9 cellular contexts compared by ENCODE assay signal in the genomic region with DNA sequence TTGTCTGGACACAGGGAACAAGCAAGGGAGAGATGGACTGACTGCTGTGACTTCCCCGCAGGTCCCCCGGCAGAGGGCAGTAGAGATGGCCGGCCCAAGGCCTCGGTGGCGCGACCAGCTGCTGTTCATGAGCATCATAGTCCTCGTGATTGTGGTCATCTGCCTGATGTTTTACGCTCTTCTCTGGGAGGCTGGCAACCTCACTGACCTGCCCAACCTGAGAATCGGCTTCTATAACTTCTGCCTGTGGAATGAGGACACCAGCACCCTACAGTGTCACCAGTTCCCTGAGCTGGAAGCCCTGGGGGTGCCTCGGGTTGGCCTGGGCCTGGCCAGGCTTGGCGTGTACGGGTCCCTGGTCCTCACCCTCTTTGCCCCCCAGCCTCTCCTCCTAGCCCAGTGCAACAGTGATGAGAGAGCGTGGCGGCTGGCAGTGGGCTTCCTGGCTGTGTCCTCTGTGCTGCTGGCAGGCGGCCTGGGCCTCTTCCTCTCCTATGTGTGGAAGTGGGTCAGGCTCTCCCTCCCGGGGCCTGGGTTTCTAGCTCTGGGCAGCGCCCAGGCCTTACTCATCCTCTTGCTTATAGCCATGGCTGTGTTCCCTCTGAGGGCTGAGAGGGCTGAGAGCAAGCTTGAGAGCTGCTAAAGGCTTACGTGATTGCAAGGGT. TPM values are rescaled to one million over a fixed set of nuclear protein-coding genes. Genes with fewer than 3 reads are reported as not detected.
DNase-seq lines count a peak whose midpoint lies in the region; ATAC-seq and TF ChIP-seq lines count a peak whose summit lies in the region.
"Had no signal": no experiment of that assay in that cellular context is flagged by ENCODE, and none has a peak within 500 bp of the region (broad histone marks: within the 10 kb centered on the region; RNA-seq: fewer than 3 reads in every experiment).

No MANE protein-coding gene starts in this region.

- peaks cover 39% of the 10 kb centered on the region for H3K4me1 Mint-ChIP-seq in brain

- ATAC-seq in lower lobe of right lung (no peak), HG02973 (IDR thresholded peaks at IDR 0.05; ENCODE audit: unreplicated experiment) (no peak)

- no peaks in the 10 kb centered on the region for H3K27me3 ChIP-seq in lower lobe of right lung (ENCODE audit: low read depth)

- H3K27ac ChIP-seq in lower lobe of right lung = peak overlapping the region; percentile 72

- peaks cover 51% of the 10 kb centered on the region for H3K36me3 ChIP-seq in lower lobe of right lung

- H3K36me3 Mint-ChIP-seq in brain = peaks cover 67% of the 10 kb centered on the region

- peak; percentile 5 for DNase-seq in AG08396 (ENCODE audit: low spot score)
- DNase-seq in lower lobe of right lung = no peak
- no peak for DNase-seq in posterior vena cava (ENCODE audit: low spot score)
- no peak for DNase-seq in GF-D8 (lab: John Stamatoyannopoulos, UW)
- no peak for DNase-seq in NCI-H774 (lab: John Stamatoyannopoulos, UW)
- DNase-seq: mammary epithelial cell had no signal

- H3K9me3 Mint-ChIP-seq in brain = peaks cover under 1 to 21% (median 11%) of the 10 kb centered on the region in 5 experiments

- intact Hi-C loops in lower lobe of right lung (cut with DNase I) (no loop called here), posterior vena cava (cut with DNase I) (loop anchor here (5.0 to 10.0 kb wide), 3 partner anchors 177 to 480 kb away; partner anchors contain the start of gene AGBL3 (in 2 of the 2))

- H3K4me3 Mint-ChIP-seq in brain = no peak overlapping the region

- H3K4me3 ChIP-seq in lower lobe of right lung = no peak overlapping the region

- no peak for TF ChIP-seq CTCF in brain (conservative IDR thresholded peaks at IDR 0.05)
- TF ChIP-seq CTCF in lower lobe of right lung (IDR thresholded peaks at IDR 0.05) = peak; percentile 10

- H3K9me3 ChIP-seq in lower lobe of right lung = no peaks in the 10 kb centered on the region

- peak overlapping the region in 3 of 5 experiments; percentile 25 to 80 (median 52) for H3K27ac Mint-ChIP-seq in brain

- peak; percentile 46 for TF ChIP-seq POLR2A in GM19193 (IDR thresholded peaks at IDR 0.05; ENCODE audit: extremely low read depth, insufficient read depth, insufficient read length)

- no peaks in the 10 kb centered on the region for H3K27me3 Mint-ChIP-seq in brain

- H3K4me1 ChIP-seq in lower lobe of right lung = peaks cover 88% of the 10 kb centered on the region

RNA-seq across cellular contexts. Expression of gene CYREN, which starts 6.0 kb away (rescaled TPM):
- 23.3 TPM for polyA plus RNA-seq in brain (ENCODE audit: insufficient read depth, low read depth, low replicate concordance)
- 39.6 TPM for total RNA-seq in lower lobe of right lung
- total RNA-seq in posterior vena cava = 10 to 100 TPM; 26.8 to 31.7 TPM

RNA-seq across cellular contexts. Expression of gene TMEM140, which starts 16.6 kb away (rescaled TPM):
- 9.7 TPM for polyA plus RNA-seq in brain (ENCODE audit: insufficient read depth, low read depth, low replicate concordance)
- total RNA-seq in lower lobe of right lung (39.3 TPM), posterior vena cava (10 to 100 TPM in 1 of 2 donors, 1 to 10 TPM in 1; 8.8 to 12.2 TPM)
- polyA plus RNA-seq: mammary epithelial cell had no signal

RNA-seq across cellular contexts. Expression of gene WDR91, which starts 46.8 kb away (rescaled TPM):
- polyA plus RNA-seq in brain (ENCODE audit: insufficient read depth, low read depth, low replicate concordance) = 8.0 TPM
- total RNA-seq in lower lobe of right lung (27.1 TPM), posterior vena cava (10 to 100 TPM in 1 of 2 donors, 1 to 10 TPM in 1; 9.2 to 11.3 TPM)
